ENCODE assay signal across 8 cellular contexts in genomic region chr6:41939091-41939847, GRCh38. TPM values are rescaled to one million over a fixed set of nuclear protein-coding genes. Genes with fewer than 3 reads are reported as not detected.
DNase-seq lines count a peak whose midpoint lies in the region; ATAC-seq and TF ChIP-seq lines count a peak whose summit lies in the region.

No MANE protein-coding gene starts in this region.

- no peaks in the 10 kb centered on the region for H3K27me3 ChIP-seq in thyroid gland

- no peak for DNase-seq in GM12865 (ENCODE audit: low read depth)
- DNase-seq in RPMI7951 (ENCODE audit: low read depth) = peak; percentile 65
- no peak for DNase-seq in chondrocyte (ENCODE audit: low spot score)
- DNase-seq in medulla oblongata (ENCODE audit: extremely low spot score) = peak; percentile 43
- no peak for DNase-seq in thyroid gland
- no peak for DNase-seq in NCI-H1436 treated with DMSO at 0.1 percent for 48 hours (lab: John Stamatoyannopoulos, UW)
- DNase-seq in NCI-H1092 (lab: John Stamatoyannopoulos, UW) = no peak

- peaks cover 20 to 38% of the 10 kb centered on the region in 2 donors for H3K4me1 ChIP-seq in thyroid gland

- peak overlapping the region; percentile 85 for H3K27ac Mint-ChIP-seq in chondrocyte (ENCODE audit: unreplicated experiment)

- no peaks in the 10 kb centered on the region for H3K9me3 Mint-ChIP-seq in chondrocyte (ENCODE audit: low read depth)

- peak overlapping the region in 2 of 3 donors; percentile 19 to 38 for H3K27ac ChIP-seq in thyroid gland

- H3K27me3 Mint-ChIP-seq in chondrocyte (ENCODE audit: low read depth) = no peaks in the 10 kb centered on the region

- no peak for TF ChIP-seq POLR2A in thyroid gland (IDR thresholded peaks at IDR 0.05)

- H3K36me3 ChIP-seq in thyroid gland = peaks cover 15 to 19% of the 10 kb centered on the region in 2 donors

- TF ChIP-seq CTCF in GM12865 (IDR thresholded peaks at IDR 0.05; ENCODE audit: insufficient read depth, low read depth, low read length, missing control alignments) = no peak
- TF ChIP-seq CTCF in chondrocyte (IDR thresholded peaks at IDR 0.05) = no peak
- TF ChIP-seq CTCF in thyroid gland (IDR thresholded peaks at IDR 0.05) = no peak

- intact Hi-C loops in thyroid gland (cut with DNase I) = loop anchor here (5.0 kb wide), 2 partner anchors 92 to 103 kb away; no protein-coding TSS in a partner anchor

- H3K4me3 ChIP-seq in GM12865 (ENCODE audit: low read depth, low read length) (peak overlapping the region; percentile 7; the same call in 1 of the 2 replicates), thyroid gland (replicated peaks in 1 of 3) (no peak overlapping the region)

- WGBS in thyroid gland, 2 donors = 58 to 68% methylated on average over 10 to 12 of the region's 12 CpGs

- peaks cover 41% of the 10 kb centered on the region for H3K4me1 Mint-ChIP-seq in chondrocyte (ENCODE audit: low read depth)

- H3K4me3 Mint-ChIP-seq in chondrocyte (ENCODE audit: unreplicated experiment) = peak overlapping the region; percentile 90

- no peaks in the 10 kb centered on the region for H3K9me3 ChIP-seq in thyroid gland

- ATAC-seq in HG03025 (IDR thresholded peaks at IDR 0.05; ENCODE audit: low FRiP score, unreplicated experiment) = no peak

- H3K36me3 Mint-ChIP-seq in chondrocyte (ENCODE audit: low read depth) = peaks cover 8% of the 10 kb centered on the region

RNA-seq across cellular contexts. Expression of gene CCND3, which starts 2.3 kb away (rescaled TPM):
- 36.5 and 47.7 TPM in 2 replicates for total RNA-seq in RPMI7951 (2014; rRNA removed; shearing (Covaris generic))
- total RNA-seq in chondrocyte (47.4 to 56.3 TPM (median 52.9 TPM) in 3 replicates), thyroid gland (100 to 1,000 TPM; 103 to 204 (median 166) TPM)

RNA-seq across cellular contexts. Expression of gene BYSL, which starts 18.0 kb away (rescaled TPM):
- 17.6 and 22.3 TPM in 2 replicates for total RNA-seq in RPMI7951 (2014; rRNA removed; shearing (Covaris generic))
- total RNA-seq in chondrocyte (17.4 to 20.7 TPM (median 19.7 TPM) in 3 replicates), thyroid gland (1 to 10 TPM; 2.8 to 6.1 (median 4.2) TPM)

RNA-seq across cellular contexts. Expression of gene MED20, which starts 18.3 kb away (rescaled TPM):
- 22.7 and 24.2 TPM in 2 replicates for total RNA-seq in RPMI7951 (2014; rRNA removed; shearing (Covaris generic))
- total RNA-seq in chondrocyte (19.9 to 23.4 TPM (median 21.7 TPM) in 3 replicates), thyroid gland (10 to 100 TPM; 20.6 to 27.1 (median 24.3) TPM)

RNA-seq across cellular contexts. Expression of gene USP49, which starts 44.1 kb away (rescaled TPM):
- total RNA-seq in RPMI7951 (2014; rRNA removed; shearing (Covaris generic)) = 0.60 and 1.3 TPM in 2 replicates
- total RNA-seq in chondrocyte (3.4 to 5.2 TPM (median 3.5 TPM) in 3 replicates), thyroid gland (10 to 100 TPM in 3 of 4 donors, 1 to 10 TPM in 1; 9.8 to 17.5 (median 13.8) TPM)

Comparison
In these comparisons a context has a peak if more than half of its experiments do, and no peak if none do; other contexts are left out.
1. DNase-seq: peak in RPMI7951 (single experiment) and medulla oblongata (single experiment); none in GM12865 (single experiment), chondrocyte (single experiment), thyroid gland (0 of 2), NCI-H1436 treated with DMSO at 0.1 percent for 48 hours (single experiment) and NCI-H1092 (single experiment).